In the genomic region with DNA sequence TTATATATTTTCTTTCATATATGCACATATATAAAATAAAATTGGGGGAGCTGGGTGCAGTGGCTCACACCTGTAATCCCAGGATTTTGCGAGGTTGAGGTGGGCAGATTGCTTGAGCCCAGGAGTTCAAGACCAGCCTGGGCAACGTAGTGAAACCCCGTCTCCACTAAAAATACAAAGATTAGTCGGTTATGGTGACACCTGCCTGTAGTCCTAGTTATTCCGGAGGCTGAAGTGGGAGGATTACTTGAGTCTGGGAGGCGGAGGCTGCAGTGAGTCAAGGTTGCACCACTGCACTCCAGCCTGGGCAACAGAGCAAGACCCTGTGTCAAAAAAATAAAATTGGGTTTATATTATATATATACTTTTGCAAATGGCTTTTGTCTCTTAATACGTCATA, we compare ENCODE assay signal across 28 cellular contexts. TPM values are rescaled to one million over a fixed set of nuclear protein-coding genes. Genes with fewer than 3 reads are reported as not detected.
"Had no signal": no experiment of that assay in that cellular context is flagged by ENCODE, and none has a peak within 500 bp of the region (broad histone marks: within the 10 kb centered on the region; RNA-seq: fewer than 3 reads in every experiment).

No MANE protein-coding gene starts in this region.

- ATAC-seq: naive thymus-derived CD4-positive, alpha-beta T cell; natural killer cell; pancreas; right cardiac atrium; right lobe of liver; stimulated activated effector memory CD8-positive, alpha-beta T cell treated with anti-CD3 and anti-CD28 coated beads, Interleukin-12 subunit alpha, Interleukin-12 subunit beta, amount 100 ng/mL, for 72 hours; stimulated activated naive B cell treated with anti-CD40 and anti-IgM and Interleukin-4, amounts not matched to agents 10 μg/mL and 1 μg/mL and 100 μg/mL, for 72 hours had no signal

- H3K27me3 Mint-ChIP-seq: stimulated activated naive CD8-positive, alpha-beta T cell treated with anti-CD3 and anti-CD28 coated beads, Interleukin-15, Interleukin-2, amounts not matched to agents 100 ng/mL and 50 ng/mL, for 24 hours had no signal

- H3K36me3 ChIP-seq: neural progenitor cell, pancreas, prostate gland, right lobe of liver, sigmoid colon, suprapubic skin, tibial artery, transverse colon, upper lobe of left lung, vagina had no signal

- H3K4me1 ChIP-seq: neural progenitor cell, pancreas, prostate gland, right lobe of liver, sigmoid colon, suprapubic skin, testis, tibial artery, transverse colon, upper lobe of left lung, vagina had no signal

- H3K36me3 Mint-ChIP-seq: natural killer cell; neural progenitor cell; stimulated activated effector memory CD8-positive, alpha-beta T cell treated with anti-CD3 and anti-CD28 coated beads, Interleukin-12 subunit alpha, Interleukin-12 subunit beta, amount 100 ng/mL, for 72 hours; stimulated activated naive B cell treated with anti-CD40 and anti-IgM and Interleukin-4, amounts not matched to agents 10 μg/mL and 1 μg/mL and 100 μg/mL, for 72 hours had no signal

- H3K4me3 Mint-ChIP-seq: naive thymus-derived CD4-positive, alpha-beta T cell; natural killer cell; nephron; neural progenitor cell; stimulated activated effector memory CD8-positive, alpha-beta T cell treated with anti-CD3 and anti-CD28 coated beads, Interleukin-12 subunit alpha, Interleukin-12 subunit beta, amount 100 ng/mL, for 72 hours; stimulated activated naive B cell treated with anti-CD40 and anti-IgM and Interleukin-4, amounts not matched to agents 10 μg/mL and 1 μg/mL and 100 μg/mL, for 72 hours; stimulated activated naive CD8-positive, alpha-beta T cell treated with anti-CD3 and anti-CD28 coated beads, Interleukin-15, Interleukin-2, amounts not matched to agents 100 ng/mL and 50 ng/mL, for 24 hours had no signal

- H3K9me3 ChIP-seq: pancreas, prostate gland, right lobe of liver, sigmoid colon, suprapubic skin, testis, tibial artery, transverse colon, upper lobe of left lung, vagina had no signal

- H3K4me1 Mint-ChIP-seq: naive thymus-derived CD4-positive, alpha-beta T cell; nephron; neural progenitor cell; stimulated activated effector memory CD8-positive, alpha-beta T cell treated with anti-CD3 and anti-CD28 coated beads, Interleukin-12 subunit alpha, Interleukin-12 subunit beta, amount 100 ng/mL, for 72 hours; stimulated activated naive B cell treated with anti-CD40 and anti-IgM and Interleukin-4, amounts not matched to agents 10 μg/mL and 1 μg/mL and 100 μg/mL, for 72 hours had no signal

- H3K27me3 ChIP-seq: neural progenitor cell, pancreas, right lobe of liver, sigmoid colon, suprapubic skin, testis, transverse colon, upper lobe of left lung, vagina had no signal

- H3K4me3 ChIP-seq: neural progenitor cell, pancreas, prostate gland, right lobe of liver, sigmoid colon, suprapubic skin, testis, tibial artery, transverse colon, upper lobe of left lung, vagina had no signal

- H3K27ac Mint-ChIP-seq: naive thymus-derived CD4-positive, alpha-beta T cell; natural killer cell; nephron; neural progenitor cell; stimulated activated effector memory CD8-positive, alpha-beta T cell treated with anti-CD3 and anti-CD28 coated beads, Interleukin-12 subunit alpha, Interleukin-12 subunit beta, amount 100 ng/mL, for 72 hours; stimulated activated naive B cell treated with anti-CD40 and anti-IgM and Interleukin-4, amounts not matched to agents 10 μg/mL and 1 μg/mL and 100 μg/mL, for 72 hours; stimulated activated naive CD8-positive, alpha-beta T cell treated with anti-CD3 and anti-CD28 coated beads, Interleukin-15, Interleukin-2, amounts not matched to agents 100 ng/mL and 50 ng/mL, for 24 hours had no signal

- H3K9me3 Mint-ChIP-seq: natural killer cell; nephron; neural progenitor cell; stimulated activated effector memory CD8-positive, alpha-beta T cell treated with anti-CD3 and anti-CD28 coated beads, Interleukin-12 subunit alpha, Interleukin-12 subunit beta, amount 100 ng/mL, for 72 hours; stimulated activated naive B cell treated with anti-CD40 and anti-IgM and Interleukin-4, amounts not matched to agents 10 μg/mL and 1 μg/mL and 100 μg/mL, for 72 hours; stimulated activated naive CD8-positive, alpha-beta T cell treated with anti-CD3 and anti-CD28 coated beads, Interleukin-15, Interleukin-2, amounts not matched to agents 100 ng/mL and 50 ng/mL, for 24 hours had no signal

- H3K27ac ChIP-seq: neural progenitor cell, pancreas, prostate gland, right lobe of liver, sigmoid colon, suprapubic skin, testis, tibial artery, transverse colon, upper lobe of left lung, vagina had no signal

- DNase-seq: naive thymus-derived CD4-positive, alpha-beta T cell; natural killer cell; occipital lobe; pancreas; retina; right cardiac atrium; sigmoid colon; small intestine; stimulated activated CD4-positive, alpha-beta T cell treated with anti-CD3 and anti-CD28 coated beads, Interleukin-15, amount 100 ng/mL, for 24 hours; stimulated activated CD4-positive, alpha-beta T cell treated with anti-CD3 and anti-CD28 coated beads, Interleukin-2, amount 100 ng/mL, for 24 hours; stimulated activated CD4-positive, alpha-beta T cell treated with anti-CD3 and anti-CD28 coated beads, Interleukin-2, amount 100 ng/mL, for 48 hours; stimulated activated CD4-positive, alpha-beta T cell treated with anti-CD3 and anti-CD28 coated beads, Interleukin-4, amount 100 ng/mL, for 24 hours; stimulated activated naive B cell treated with anti-CD40 and anti-IgM and Interleukin-4, amounts not matched to agents 10 μg/mL and 1 μg/mL and 100 μg/mL, for 72 hours; stimulated activated naive CD4-positive, alpha-beta T cell treated with Interleukin-2 at 50 U/mL for 16 hours; substantia nigra; testis; transverse colon; upper lobe of left lung had no signal

RNA-seq across cellular contexts. Expression of a gene that starts 39.6 kb away (rescaled TPM):
- total RNA-seq: pulmonary artery endothelial cell had no signal
